ENCODE assay signal across 1 cellular context in the genomic region with DNA sequence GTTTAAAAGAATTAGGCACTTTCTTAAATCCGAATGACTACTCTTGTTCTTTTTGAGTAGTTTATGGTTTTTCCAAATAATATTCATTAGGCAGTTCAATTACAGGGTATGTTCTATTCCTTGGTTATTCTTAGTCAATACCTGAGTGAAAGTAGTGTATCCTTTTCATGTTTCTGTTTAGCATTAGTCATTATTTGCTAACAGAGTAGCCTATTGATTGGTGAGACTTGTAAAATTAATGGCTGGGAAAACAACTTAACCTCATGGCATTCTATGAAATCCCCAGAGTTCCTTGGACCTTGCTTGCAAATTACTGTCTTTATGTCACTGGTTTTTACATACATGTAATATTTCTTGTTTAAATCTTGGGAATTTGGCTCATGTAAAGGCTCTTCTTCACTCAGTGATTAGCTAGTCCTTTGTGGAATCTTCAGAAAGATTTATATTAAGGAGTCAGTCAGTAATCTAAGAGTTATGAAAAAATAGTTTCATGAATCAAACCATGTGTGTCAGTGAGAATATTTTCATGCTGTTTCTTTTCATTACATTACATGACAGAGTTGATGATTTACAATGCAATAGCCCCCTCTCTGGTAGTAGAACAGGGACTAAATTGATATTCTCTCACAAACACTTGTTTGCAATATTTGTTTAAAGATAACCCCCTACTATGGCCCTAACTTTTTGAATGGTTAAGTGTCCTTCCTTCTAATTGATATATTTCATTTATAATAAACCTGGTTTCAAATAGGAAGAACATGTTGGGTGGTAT.
TF ChIP-seq lines count a peak whose summit lies in the region.

No MANE protein-coding gene starts in this region.

TF ChIP-seq in IMR-90, 13 proteins besides CTCF, POLR2A, EP300 and RAD21:
- TF ChIP-seq MAZ (IDR thresholded peaks at IDR 0.05; ENCODE audit: borderline replicate concordance, low read depth, low read length) (no peak), RCOR1 (IDR thresholded peaks at IDR 0.05; ENCODE audit: insufficient replicate concordance, low read length) (no peak), MXI1 (IDR thresholded peaks at IDR 0.05; ENCODE audit: borderline replicate concordance, low read depth, low read length) (no peak), RFX5 (IDR thresholded peaks at IDR 0.05; ENCODE audit: low read depth, low read length) (no peak), MAFK (IDR thresholded peaks at IDR 0.05; ENCODE audit: low read depth, low read length) (no peak), NFE2L2 (IDR thresholded peaks at IDR 0.05; ENCODE audit: low read depth, low read length) (no peak), BHLHE40 (IDR thresholded peaks at IDR 0.05; ENCODE audit: low read depth, low read length) (no peak), FOS (IDR thresholded peaks at IDR 0.05; ENCODE audit: low read depth, low read length) (no peak), CEBPB (IDR thresholded peaks at IDR 0.05; ENCODE audit: low read depth, low read length) (no peak), SMC3 (IDR thresholded peaks at IDR 0.05; ENCODE audit: low read depth, low read length) (no peak), CHD1 (IDR thresholded peaks at IDR 0.05; ENCODE audit: low read depth, low read length) (no peak)
- TF ChIP-seq, protein P1, sequence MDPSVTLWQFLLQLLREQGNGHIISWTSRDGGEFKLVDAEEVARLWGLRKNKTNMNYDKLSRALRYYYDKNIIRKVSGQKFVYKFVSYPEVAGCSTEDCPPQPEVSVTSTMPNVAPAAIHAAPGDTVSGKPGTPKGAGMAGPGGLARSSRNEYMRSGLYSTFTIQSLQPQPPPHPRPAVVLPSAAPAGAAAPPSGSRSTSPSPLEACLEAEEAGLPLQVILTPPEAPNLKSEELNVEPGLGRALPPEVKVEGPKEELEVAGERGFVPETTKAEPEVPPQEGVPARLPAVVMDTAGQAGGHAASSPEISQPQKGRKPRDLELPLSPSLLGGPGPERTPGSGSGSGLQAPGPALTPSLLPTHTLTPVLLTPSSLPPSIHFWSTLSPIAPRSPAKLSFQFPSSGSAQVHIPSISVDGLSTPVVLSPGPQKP (IDR thresholded peaks at IDR 0.05; ENCODE audit: borderline replicate concordance, low read depth, low read length) = no peak
- TF ChIP-seq, protein P2, sequence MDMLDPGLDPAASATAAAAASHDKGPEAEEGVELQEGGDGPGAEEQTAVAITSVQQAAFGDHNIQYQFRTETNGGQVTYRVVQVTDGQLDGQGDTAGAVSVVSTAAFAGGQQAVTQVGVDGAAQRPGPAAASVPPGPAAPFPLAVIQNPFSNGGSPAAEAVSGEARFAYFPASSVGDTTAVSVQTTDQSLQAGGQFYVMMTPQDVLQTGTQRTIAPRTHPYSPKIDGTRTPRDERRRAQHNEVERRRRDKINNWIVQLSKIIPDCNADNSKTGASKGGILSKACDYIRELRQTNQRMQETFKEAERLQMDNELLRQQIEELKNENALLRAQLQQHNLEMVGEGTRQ (IDR thresholded peaks at IDR 0.05; ENCODE audit: low read depth, low read length) = no peak
